ENCODE assay signal across 9 cellular contexts in genomic region chr5:134437340-134438267, GRCh38. TPM values are rescaled to one million over a fixed set of nuclear protein-coding genes. Genes with fewer than 3 reads are reported as not detected.
DNase-seq lines count a peak whose midpoint lies in the region; ATAC-seq, FAIRE-seq and TF ChIP-seq lines count a peak whose summit lies in the region.
"Had no signal": no experiment of that assay in that cellular context is flagged by ENCODE, and none has a peak within 500 bp of the region (broad histone marks: within the 10 kb centered on the region; RNA-seq: fewer than 3 reads in every experiment).

No MANE protein-coding gene starts in this region.

- H3K4me1 ChIP-seq in Karpas-422 (ENCODE audit: low read length) (peaks cover 47% of the 10 kb centered on the region), colonic mucosa (peaks cover 6% of the 10 kb centered on the region), neuronal stem cell (ENCODE audit: control insufficient read depth in 2 of 2, insufficient read depth in 1 of 2, low read depth in 1 of 2, low read length in 2 of 2) (peaks cover 3 to 8% of the 10 kb centered on the region in 2 donors)

- H2BK5ac ChIP-seq in neuronal stem cell (ENCODE audit: low read length): no peak overlapping the region

- no peak overlapping the region for H3K14ac ChIP-seq in neuronal stem cell (ENCODE audit: low read length)

- H3K18ac ChIP-seq in neuronal stem cell (ENCODE audit: low read length): no peak overlapping the region

- H3K36me3 ChIP-seq in Karpas-422 (ENCODE audit: insufficient read depth, low read length): no peaks in the 10 kb centered on the region
- no peaks in the 10 kb centered on the region for H3K36me3 ChIP-seq in colonic mucosa
- H3K36me3 ChIP-seq in neuronal stem cell (replicated peaks in 1 of 2; ENCODE audit: control insufficient read depth in 2 of 2, insufficient read depth in 2 of 2, low read length in 2 of 2): no peaks in the 10 kb centered on the region

- peak overlapping the region; percentile 70 for H3K27ac ChIP-seq in Karpas-422 (ENCODE audit: low read length)
- peak overlapping the region; percentile 55 for H3K27ac ChIP-seq in colonic mucosa
- H3K27ac ChIP-seq in neuronal stem cell (replicated peaks; ENCODE audit: low read length): no peak overlapping the region

- no peak for TF ChIP-seq CTCF in colonic mucosa (IDR thresholded peaks at IDR 0.05)

- H3K79me2 ChIP-seq in Karpas-422 (ENCODE audit: low read length): no peaks in the 10 kb centered on the region

- ATAC-seq in activated CD4-positive, CD25-positive, alpha-beta regulatory T cell treated with anti-CD3 and anti-CD28 coated beads, Interleukin-2, amount 50 U/mL, for 24 hours: no peak
- ATAC-seq in HG02870 (IDR thresholded peaks at IDR 0.05; ENCODE audit: unreplicated experiment): no peak

- no peak for FAIRE-seq in GM19239 (lab: Jason Lieb, UNC)

- H3K9me2 ChIP-seq in Karpas-422 (replicated peaks; ENCODE audit: insufficient read depth, low read length): no peaks in the 10 kb centered on the region

- H2AK5ac ChIP-seq in neuronal stem cell (ENCODE audit: low read depth, low read length): no peak overlapping the region

- peak; percentile 36 for DNase-seq in EH (ENCODE audit: low read depth)
- DNase-seq in Karpas-422: no peak
- no peak for DNase-seq in colonic mucosa
- DNase-seq in neuronal stem cell (ENCODE audit: low spot score): no peak
- no peak for DNase-seq in activated CD4-positive, CD25-positive, alpha-beta regulatory T cell (lab: John Stamatoyannopoulos, UW)
- no peak for DNase-seq in GM19239 (ENCODE audit: insufficient read length, low spot score)
- DNase-seq: NCI-H1105 had no signal

- no peak overlapping the region for H4K91ac ChIP-seq in neuronal stem cell (ENCODE audit: low read depth, low read length, poor library complexity)

- H2BK120ac ChIP-seq in neuronal stem cell (ENCODE audit: low read depth, low read length): no peak overlapping the region

- no peak overlapping the region for H3K23ac ChIP-seq in neuronal stem cell (ENCODE audit: low read depth, low read length, poor library complexity)

- peak overlapping the region; percentile 39; the same call in 1 of the 2 replicates for H3K4me3 ChIP-seq in Karpas-422 (ENCODE audit: low read length)
- H3K4me3 ChIP-seq in colonic mucosa: no peak overlapping the region
- no peak overlapping the region for H3K4me3 ChIP-seq in neuronal stem cell (ENCODE audit: low read length in 2 of 2)

- H3K9me3 ChIP-seq in Karpas-422 (ENCODE audit: low read length): no peaks in the 10 kb centered on the region
- no peaks in the 10 kb centered on the region for H3K9me3 ChIP-seq in colonic mucosa
- no peaks in the 10 kb centered on the region for H3K9me3 ChIP-seq in neuronal stem cell (replicated peaks in 1 of 2; ENCODE audit: control insufficient read depth in 2 of 2, insufficient read depth in 1 of 2, low read depth in 1 of 2, low read length in 2 of 2)

- H2AFZ ChIP-seq in Karpas-422 (ENCODE audit: low read length) (peak overlapping the region; percentile 82), neuronal stem cell (ENCODE audit: low read length) (peak overlapping the region; percentile 90)

- H3K4me2 ChIP-seq in Karpas-422 (ENCODE audit: low read depth, low read length, poor library complexity, severe bottlenecking) (peak overlapping the region; percentile 58), neuronal stem cell (ENCODE audit: insufficient read depth, low read length, poor library complexity, severe bottlenecking) (no peak overlapping the region)

- H4K8ac ChIP-seq in neuronal stem cell (ENCODE audit: low read depth, low read length): no peak overlapping the region

- H3K9ac ChIP-seq in Karpas-422 (ENCODE audit: low read length): peak overlapping the region; percentile 54
- H3K9ac ChIP-seq in colonic mucosa (ENCODE audit: low read depth in 2 of 2, low read length in 2 of 2): peak overlapping the region in 1 of 2 donors; percentile 73
- no peak overlapping the region for H3K9ac ChIP-seq in neuronal stem cell (ENCODE audit: low read depth, low read length, poor library complexity)

- H3K4ac ChIP-seq in neuronal stem cell (ENCODE audit: low read length): no peak overlapping the region

- H3K27me3 ChIP-seq in Karpas-422 (ENCODE audit: low read length) (no peaks in the 10 kb centered on the region), colonic mucosa (no peaks in the 10 kb centered on the region), neuronal stem cell (ENCODE audit: control insufficient read depth in 3 of 3, insufficient read depth in 3 of 3, low read depth in 1 of 3, low read length in 3 of 3) (peaks cover 0 to 21% (median 0%) of the 10 kb centered on the region in 3 experiments)

- H2BK15ac ChIP-seq in neuronal stem cell (ENCODE audit: low read length): no peak overlapping the region

- no peak overlapping the region for H2BK12ac ChIP-seq in neuronal stem cell (ENCODE audit: low read length)

- intact Hi-C loops in colonic mucosa (cut with DNase I): no loop called here

- WGBS in neuronal stem cell (ENCODE audit: extremely low coverage in 2 of 2, insufficient read length in 2 of 2, insufficient replicate concordance in 1 of 2), 2 donors: no CpG with 5 or more reads among the region's 9 CpGs

- H3K79me1 ChIP-seq in neuronal stem cell (ENCODE audit: low read depth, low read length): no peaks in the 10 kb centered on the region

- H4K20me1 ChIP-seq in Karpas-422 (ENCODE audit: insufficient read depth, low read depth, low read length): no peaks in the 10 kb centered on the region

RNA-seq across cellular contexts. Expression of gene CDKN2AIPNL, which starts 25.9 kb away (rescaled TPM):
- 51.7 and 58.7 TPM in 2 replicates for total RNA-seq in Karpas-422 (2014; rRNA removed; shearing (Covaris generic); ENCODE audit: low replicate concordance)
- 10 to 100 TPM; 14.5 to 26.3 TPM for total RNA-seq in colonic mucosa
- 58.5 TPM for polyA plus RNA-seq in neuronal stem cell (2013, experiment 1 of 2)
- polyA plus RNA-seq in neuronal stem cell (2013, experiment 2 of 2): 58.2 TPM
